Comparison of ENCODE assay signal across 1 cellular context in the genomic region with DNA sequence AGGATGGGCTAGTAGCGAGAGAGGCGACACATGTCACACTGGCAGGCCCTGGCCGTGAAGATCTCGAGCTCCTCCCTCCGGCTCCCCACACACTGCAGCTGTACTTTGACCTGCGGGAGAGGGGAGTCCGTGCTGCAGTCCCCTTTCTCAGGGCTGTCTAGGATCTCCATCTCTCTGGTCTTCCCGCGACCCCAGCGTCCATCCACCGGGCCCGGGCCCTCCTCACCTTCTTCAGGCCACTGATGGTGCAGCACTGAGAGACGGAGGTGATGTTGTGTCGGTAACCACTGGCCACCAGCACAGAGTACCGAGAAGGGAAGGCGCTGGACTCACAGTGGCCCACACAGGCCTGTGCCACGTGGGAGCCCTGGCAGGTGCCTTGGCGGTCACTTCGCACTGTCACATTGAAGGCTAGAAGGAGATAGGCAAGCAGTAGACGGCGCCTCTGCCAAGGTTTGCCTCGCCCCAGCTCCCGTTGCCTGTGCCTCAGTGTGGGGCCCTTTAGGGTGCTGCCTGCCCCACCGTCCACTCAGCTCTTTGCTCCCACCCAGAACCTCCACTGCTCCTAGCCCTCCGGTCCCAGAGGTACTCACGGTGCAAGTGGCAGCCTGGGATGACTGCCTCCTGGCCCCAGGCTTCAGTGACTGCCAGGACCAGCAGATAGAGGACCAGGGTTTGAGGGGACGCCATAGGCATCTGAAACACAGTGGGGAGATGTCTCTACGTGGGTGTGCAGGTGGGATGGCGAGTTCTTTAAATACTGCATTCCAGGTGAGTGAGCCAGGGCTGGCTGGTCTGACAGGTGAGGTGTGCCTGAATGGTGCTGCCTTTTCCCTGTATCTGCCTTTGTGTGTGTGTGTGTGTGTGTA.
TF ChIP-seq lines count a peak whose summit lies in the region.

No MANE protein-coding gene starts in this region.

TF ChIP-seq in HepG2, 621 proteins besides CTCF, POLR2A, EP300 and RAD21 (continued from another document and continues in another):
- TF ChIP-seq ONECUT2 (CRISPR knock-in tag; IDR thresholded peaks at IDR 0.05) (no peak), ZNF296 (CRISPR knock-in tag; conservative IDR thresholded peaks at IDR 0.05) (no peak), ZNF136 (CRISPR knock-in tag; IDR thresholded peaks at IDR 0.05; ENCODE audit: low read depth) (peak; percentile 95; the same call in 1 of the 2 replicates), IRX3 (CRISPR knock-in tag; IDR thresholded peaks at IDR 0.05; ENCODE audit: borderline replicate concordance, low read depth) (no peak), NBN (conservative IDR thresholded peaks at IDR 0.05) (no peak), DR1 (CRISPR knock-in tag; IDR thresholded peaks at IDR 0.05) (0 out of 2 replicates have a peak, but pooled peaks have one; percentile 33), HNRNPH1 (optimal IDR thresholded peaks at IDR 0.05; ENCODE audit: low read depth, low read length) (no peak), SP5 (CRISPR knock-in tag; IDR thresholded peaks at IDR 0.05; ENCODE audit: borderline replicate concordance, low read depth) (peak; percentile 45; the same call in 1 of the 2 replicates), ETV5 (CRISPR knock-in tag; IDR thresholded peaks at IDR 0.05; ENCODE audit: borderline replicate concordance) (no peak; the same call in 1 of the 2 replicates), ZFAT (CRISPR knock-in tag; conservative IDR thresholded peaks at IDR 0.05) (no peak), ELF3 (CRISPR knock-in tag; IDR thresholded peaks at IDR 0.05) (0 out of 2 replicates have a peak, but pooled peaks have one; percentile 26), ZNF782 (CRISPR knock-in tag; IDR thresholded peaks at IDR 0.05; ENCODE audit: borderline replicate concordance) (no peak), HNRNPK (IDR thresholded peaks at IDR 0.05; ENCODE audit: low read depth, low read length, poor library complexity, severe bottlenecking) (no peak), ZBTB3 (CRISPR knock-in tag; IDR thresholded peaks at IDR 0.05; ENCODE audit: borderline replicate concordance, low read depth) (no peak), CENPX (CRISPR knock-in tag; IDR thresholded peaks at IDR 0.05) (no peak), ZNF557 (CRISPR knock-in tag; IDR thresholded peaks at IDR 0.05) (no peak), ATAD3A (CRISPR knock-in tag; IDR thresholded peaks at IDR 0.05) (no peak), KMT2A (CRISPR knock-in tag; IDR thresholded peaks at IDR 0.05) (peak; percentile 44; the same call in 1 of the 2 replicates), ZNF224 (CRISPR knock-in tag; IDR thresholded peaks at IDR 0.05) (no peak), ASH2L (IDR thresholded peaks at IDR 0.05; ENCODE audit: insufficient read length, low read depth, low read length) (peak; percentile 42), TBP (CRISPR knock-in tag; IDR thresholded peaks at IDR 0.05) (no peak), CAMTA2 (CRISPR knock-in tag; IDR thresholded peaks at IDR 0.05; ENCODE audit: borderline replicate concordance) (no peak), NFRKB (IDR thresholded peaks at IDR 0.05) (no peak), KDM4B (CRISPR knock-in tag; IDR thresholded peaks at IDR 0.05) (no peak), RBM22 (optimal IDR thresholded peaks at IDR 0.05; ENCODE audit: low read length) (peak; percentile 46), PRMT3 (CRISPR knock-in tag; IDR thresholded peaks at IDR 0.05; ENCODE audit: borderline replicate concordance, low read depth) (no peak), SP2 (CRISPR knock-in tag; IDR thresholded peaks at IDR 0.05) (0 out of 2 replicates have a peak, but pooled peaks have one; percentile 10), EZH2 (conservative IDR thresholded peaks at IDR 0.05; ENCODE audit: low read depth, low read length) (no peak), ZNF773 (CRISPR knock-in tag; IDR thresholded peaks at IDR 0.05; ENCODE audit: borderline replicate concordance) (no peak), ZNF124 (CRISPR knock-in tag; IDR thresholded peaks at IDR 0.05) (no peak), GTF3A (CRISPR knock-in tag; conservative IDR thresholded peaks at IDR 0.05) (no peak), STAG1 (CRISPR knock-in tag; IDR thresholded peaks at IDR 0.05) (peak; percentile 57), SAFB2 (CRISPR knock-in tag; IDR thresholded peaks at IDR 0.05; ENCODE audit: borderline replicate concordance, low read depth) (peak; percentile 79; the same call in 1 of the 2 replicates), FOSL2 (CRISPR knock-in tag; IDR thresholded peaks at IDR 0.05) (no peak; the same call in none of the 2 replicates), ZNF709 (CRISPR knock-in tag; IDR thresholded peaks at IDR 0.05) (0 out of 2 replicates have a peak, but pooled peaks have one; percentile 56), ZSCAN20 (CRISPR knock-in tag; IDR thresholded peaks at IDR 0.05; ENCODE audit: borderline replicate concordance) (no peak), GZF1 (CRISPR knock-in tag; IDR thresholded peaks at IDR 0.05) (no peak; the same call in 1 of the 2 replicates), ZNF335 (CRISPR knock-in tag; IDR thresholded peaks at IDR 0.05) (no peak), ZNF562 (CRISPR knock-in tag; IDR thresholded peaks at IDR 0.05; ENCODE audit: borderline replicate concordance) (no peak), ZBTB1 (CRISPR knock-in tag; IDR thresholded peaks at IDR 0.05; ENCODE audit: borderline replicate concordance) (no peak), NAIF1 (CRISPR knock-in tag; IDR thresholded peaks at IDR 0.05; ENCODE audit: borderline replicate concordance) (no peak; the same call in 1 of the 2 replicates), ZNF24 (IDR thresholded peaks at IDR 0.05) (no peak), ZNF598 (CRISPR knock-in tag; IDR thresholded peaks at IDR 0.05; ENCODE audit: borderline replicate concordance) (peak; percentile 81; the same call in 1 of the 2 replicates), HDAC1 (CRISPR knock-in tag; IDR thresholded peaks at IDR 0.05) (no peak; the same call in 1 of the 2 replicates), ZNF629 (CRISPR knock-in tag; conservative IDR thresholded peaks at IDR 0.05) (0 out of 2 replicates have a peak, but pooled peaks have one; percentile 17), PTBP1 (IDR thresholded peaks at IDR 0.05; ENCODE audit: low read depth, low read length, poor library complexity, severe bottlenecking) (no peak), THAP11 (CRISPR knock-in tag; IDR thresholded peaks at IDR 0.05) (peak; percentile 67; the same call in 1 of the 2 replicates), WIZ (CRISPR knock-in tag; IDR thresholded peaks at IDR 0.05) (no peak; the same call in 1 of the 2 replicates), MAFF (IDR thresholded peaks at IDR 0.05; ENCODE audit: low read depth, low read length) (no peak), ZNF780A (CRISPR knock-in tag; IDR thresholded peaks at IDR 0.05) (no peak), POGZ (CRISPR knock-in tag; IDR thresholded peaks at IDR 0.05) (no peak), PITX1 (CRISPR knock-in tag; IDR thresholded peaks at IDR 0.05) (no peak), ZNF678 (CRISPR knock-in tag; IDR thresholded peaks at IDR 0.05) (no peak), RCOR2 (CRISPR knock-in tag; IDR thresholded peaks at IDR 0.05) (no peak), KDM3A (CRISPR knock-in tag; IDR thresholded peaks at IDR 0.05; ENCODE audit: low read depth) (no peak), TP53 (CRISPR knock-in tag; conservative IDR thresholded peaks at IDR 0.05) (no peak)
- TF ChIP-seq, protein P1, sequence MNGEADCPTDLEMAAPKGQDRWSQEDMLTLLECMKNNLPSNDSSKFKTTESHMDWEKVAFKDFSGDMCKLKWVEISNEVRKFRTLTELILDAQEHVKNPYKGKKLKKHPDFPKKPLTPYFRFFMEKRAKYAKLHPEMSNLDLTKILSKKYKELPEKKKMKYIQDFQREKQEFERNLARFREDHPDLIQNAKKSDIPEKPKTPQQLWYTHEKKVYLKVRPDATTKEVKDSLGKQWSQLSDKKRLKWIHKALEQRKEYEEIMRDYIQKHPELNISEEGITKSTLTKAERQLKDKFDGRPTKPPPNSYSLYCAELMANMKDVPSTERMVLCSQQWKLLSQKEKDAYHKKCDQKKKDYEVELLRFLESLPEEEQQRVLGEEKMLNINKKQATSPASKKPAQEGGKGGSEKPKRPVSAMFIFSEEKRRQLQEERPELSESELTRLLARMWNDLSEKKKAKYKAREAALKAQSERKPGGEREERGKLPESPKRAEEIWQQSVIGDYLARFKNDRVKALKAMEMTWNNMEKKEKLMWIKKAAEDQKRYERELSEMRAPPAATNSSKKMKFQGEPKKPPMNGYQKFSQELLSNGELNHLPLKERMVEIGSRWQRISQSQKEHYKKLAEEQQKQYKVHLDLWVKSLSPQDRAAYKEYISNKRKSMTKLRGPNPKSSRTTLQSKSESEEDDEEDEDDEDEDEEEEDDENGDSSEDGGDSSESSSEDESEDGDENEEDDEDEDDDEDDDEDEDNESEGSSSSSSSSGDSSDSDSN (CRISPR knock-in tag; IDR thresholded peaks at IDR 0.05): peak; percentile 46; the same call in 1 of the 2 replicates
- TF ChIP-seq, protein P2, sequence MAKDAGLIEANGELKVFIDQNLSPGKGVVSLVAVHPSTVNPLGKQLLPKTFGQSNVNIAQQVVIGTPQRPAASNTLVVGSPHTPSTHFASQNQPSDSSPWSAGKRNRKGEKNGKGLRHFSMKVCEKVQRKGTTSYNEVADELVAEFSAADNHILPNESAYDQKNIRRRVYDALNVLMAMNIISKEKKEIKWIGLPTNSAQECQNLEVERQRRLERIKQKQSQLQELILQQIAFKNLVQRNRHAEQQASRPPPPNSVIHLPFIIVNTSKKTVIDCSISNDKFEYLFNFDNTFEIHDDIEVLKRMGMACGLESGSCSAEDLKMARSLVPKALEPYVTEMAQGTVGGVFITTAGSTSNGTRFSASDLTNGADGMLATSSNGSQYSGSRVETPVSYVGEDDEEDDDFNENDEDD (CRISPR knock-in tag; IDR thresholded peaks at IDR 0.05; ENCODE audit: borderline replicate concordance): peak; percentile 42; the same call in 1 of the 2 replicates
- TF ChIP-seq, protein P3, sequence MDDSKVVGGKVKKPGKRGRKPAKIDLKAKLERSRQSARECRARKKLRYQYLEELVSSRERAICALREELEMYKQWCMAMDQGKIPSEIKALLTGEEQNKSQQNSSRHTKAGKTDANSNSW (CRISPR knock-in tag; IDR thresholded peaks at IDR 0.05; ENCODE audit: borderline replicate concordance): no peak
- TF ChIP-seq, protein P4, sequence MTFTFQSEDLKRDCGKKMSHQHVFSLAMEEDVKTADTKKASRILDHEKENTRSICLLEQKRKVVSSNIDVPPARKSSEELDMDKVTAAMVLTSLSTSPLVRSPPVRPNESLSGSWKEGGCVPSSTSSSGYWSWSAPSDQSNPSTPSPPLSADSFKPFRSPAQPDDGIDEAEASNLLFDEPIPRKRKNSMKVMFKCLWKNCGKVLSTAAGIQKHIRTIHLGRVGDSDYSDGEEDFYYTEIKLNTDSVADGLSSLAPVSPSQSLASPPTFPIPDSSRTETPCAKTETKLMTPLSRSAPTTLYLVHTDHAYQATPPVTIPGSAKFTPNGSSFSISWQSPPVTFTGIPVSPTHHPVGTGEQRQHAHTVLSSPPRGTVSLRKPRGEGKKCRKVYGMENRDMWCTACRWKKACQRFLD (CRISPR knock-in tag; IDR thresholded peaks at IDR 0.05; ENCODE audit: borderline replicate concordance): no peak
- TF ChIP-seq, protein P5, sequence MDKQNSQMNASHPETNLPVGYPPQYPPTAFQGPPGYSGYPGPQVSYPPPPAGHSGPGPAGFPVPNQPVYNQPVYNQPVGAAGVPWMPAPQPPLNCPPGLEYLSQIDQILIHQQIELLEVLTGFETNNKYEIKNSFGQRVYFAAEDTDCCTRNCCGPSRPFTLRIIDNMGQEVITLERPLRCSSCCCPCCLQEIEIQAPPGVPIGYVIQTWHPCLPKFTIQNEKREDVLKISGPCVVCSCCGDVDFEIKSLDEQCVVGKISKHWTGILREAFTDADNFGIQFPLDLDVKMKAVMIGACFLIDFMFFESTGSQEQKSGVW (CRISPR knock-in tag; IDR thresholded peaks at IDR 0.05; ENCODE audit: borderline replicate concordance): no peak
- TF ChIP-seq, protein P6, sequence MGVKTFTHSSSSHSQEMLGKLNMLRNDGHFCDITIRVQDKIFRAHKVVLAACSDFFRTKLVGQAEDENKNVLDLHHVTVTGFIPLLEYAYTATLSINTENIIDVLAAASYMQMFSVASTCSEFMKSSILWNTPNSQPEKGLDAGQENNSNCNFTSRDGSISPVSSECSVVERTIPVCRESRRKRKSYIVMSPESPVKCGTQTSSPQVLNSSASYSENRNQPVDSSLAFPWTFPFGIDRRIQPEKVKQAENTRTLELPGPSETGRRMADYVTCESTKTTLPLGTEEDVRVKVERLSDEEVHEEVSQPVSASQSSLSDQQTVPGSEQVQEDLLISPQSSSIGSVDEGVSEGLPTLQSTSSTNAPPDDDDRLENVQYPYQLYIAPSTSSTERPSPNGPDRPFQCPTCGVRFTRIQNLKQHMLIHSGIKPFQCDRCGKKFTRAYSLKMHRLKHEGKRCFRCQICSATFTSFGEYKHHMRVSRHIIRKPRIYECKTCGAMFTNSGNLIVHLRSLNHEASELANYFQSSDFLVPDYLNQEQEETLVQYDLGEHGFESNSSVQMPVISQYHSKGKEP (CRISPR knock-in tag; IDR thresholded peaks at IDR 0.05): no peak
- TF ChIP-seq, protein P7, sequence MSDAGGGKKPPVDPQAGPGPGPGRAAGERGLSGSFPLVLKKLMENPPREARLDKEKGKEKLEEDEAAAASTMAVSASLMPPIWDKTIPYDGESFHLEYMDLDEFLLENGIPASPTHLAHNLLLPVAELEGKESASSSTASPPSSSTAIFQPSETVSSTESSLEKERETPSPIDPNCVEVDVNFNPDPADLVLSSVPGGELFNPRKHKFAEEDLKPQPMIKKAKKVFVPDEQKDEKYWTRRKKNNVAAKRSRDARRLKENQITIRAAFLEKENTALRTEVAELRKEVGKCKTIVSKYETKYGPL (CRISPR knock-in tag; IDR thresholded peaks at IDR 0.05): no peak
- TF ChIP-seq, protein P8, sequence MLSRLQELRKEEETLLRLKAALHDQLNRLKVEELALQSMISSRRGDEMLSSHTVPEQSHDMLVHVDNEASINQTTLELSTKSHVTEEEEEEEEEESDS (CRISPR knock-in tag; IDR thresholded peaks at IDR 0.05; ENCODE audit: borderline replicate concordance): no peak
- TF ChIP-seq, protein P9, sequence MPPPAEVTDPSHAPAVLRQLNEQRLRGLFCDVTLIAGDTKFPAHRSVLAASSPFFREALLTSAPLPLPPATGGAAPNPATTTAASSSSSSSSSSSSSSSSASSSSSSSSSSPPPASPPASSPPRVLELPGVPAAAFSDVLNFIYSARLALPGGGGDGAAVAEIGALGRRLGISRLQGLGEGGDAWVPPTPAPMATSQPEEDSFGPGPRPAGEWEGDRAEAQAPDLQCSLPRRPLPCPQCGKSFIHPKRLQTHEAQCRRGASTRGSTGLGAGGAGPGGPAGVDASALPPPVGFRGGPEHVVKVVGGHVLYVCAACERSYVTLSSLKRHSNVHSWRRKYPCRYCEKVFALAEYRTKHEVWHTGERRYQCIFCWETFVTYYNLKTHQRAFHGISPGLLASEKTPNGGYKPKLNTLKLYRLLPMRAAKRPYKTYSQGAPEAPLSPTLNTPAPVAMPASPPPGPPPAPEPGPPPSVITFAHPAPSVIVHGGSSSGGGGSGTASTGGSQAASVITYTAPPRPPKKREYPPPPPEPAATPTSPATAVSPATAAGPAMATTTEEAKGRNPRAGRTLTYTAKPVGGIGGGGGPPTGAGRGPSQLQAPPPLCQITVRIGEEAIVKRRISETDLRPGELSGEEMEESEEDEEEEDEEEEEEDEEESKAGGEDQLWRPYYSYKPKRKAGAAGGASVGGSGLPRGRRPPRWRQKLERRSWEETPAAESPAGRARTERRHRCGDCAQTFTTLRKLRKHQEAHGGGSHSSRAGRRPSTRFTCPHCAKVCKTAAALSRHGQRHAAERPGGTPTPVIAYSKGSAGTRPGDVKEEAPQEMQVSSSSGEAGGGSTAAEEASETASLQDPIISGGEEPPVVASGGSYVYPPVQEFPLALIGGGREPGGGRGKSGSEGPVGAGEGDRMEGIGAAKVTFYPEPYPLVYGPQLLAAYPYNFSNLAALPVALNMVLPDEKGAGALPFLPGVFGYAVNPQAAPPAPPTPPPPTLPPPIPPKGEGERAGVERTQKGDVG (CRISPR knock-in tag; IDR thresholded peaks at IDR 0.05; ENCODE audit: borderline replicate concordance): no peak
